Comparison of ENCODE assay signal across 8 cellular contexts in the genomic region with DNA sequence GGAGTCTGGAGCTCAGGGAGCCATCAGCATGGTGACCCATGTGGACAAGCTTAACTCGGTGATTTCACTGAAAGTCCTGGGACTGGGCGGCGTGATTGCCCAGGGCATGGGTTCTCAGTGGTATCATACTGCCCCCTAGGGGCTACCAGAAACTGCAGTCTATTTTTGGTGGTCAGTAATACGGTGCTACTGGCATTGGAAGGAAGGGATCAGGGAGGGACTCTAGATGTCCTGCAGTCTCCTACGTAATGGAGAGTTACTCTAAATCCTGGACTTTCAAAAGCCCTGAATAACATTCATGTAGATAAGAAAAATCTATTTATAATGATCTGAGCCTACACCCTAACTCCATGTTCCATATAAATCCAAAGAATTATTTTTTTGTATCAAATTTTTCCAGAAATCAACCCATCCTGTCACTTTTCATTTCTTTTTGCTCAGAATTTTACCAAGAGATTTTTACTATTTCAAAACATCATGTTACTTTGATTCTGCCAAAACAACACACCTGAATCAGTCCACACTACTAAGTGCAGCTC. TPM values are rescaled to one million over a fixed set of nuclear protein-coding genes. Genes with fewer than 3 reads are reported as not detected.
DNase-seq lines count a peak whose midpoint lies in the region; ATAC-seq and TF ChIP-seq lines count a peak whose summit lies in the region.

No MANE protein-coding gene starts in this region.

- H3K27me3 ChIP-seq in tibial nerve = no peaks in the 10 kb centered on the region

- WGBS in tibial nerve, 2 donors = 3 to 5% methylated on average over 5 of the region's 5 CpGs

- intact Hi-C loops in mucosa of descending colon (cut with DNase I, micrococcal nuclease) = no loop called here

- peak; percentile 80 for DNase-seq in DMS153 (lab: John Stamatoyannopoulos, UW)
- DNase-seq in NCI-H524 treated with DMSO at 0.1 percent for 48 hours (lab: John Stamatoyannopoulos, UW) = peak; percentile 15
- DNase-seq in activated CD4-positive, alpha-beta T cell treated with anti-CD3 and anti-CD28 coated beads, Interleukin-2, amount 50 U/mL, for 1 hour = peak; percentile 20
- peak; percentile 72 for DNase-seq in epithelial cell of esophagus (ENCODE audit: low read depth)
- peak in 2 of 3 donors; percentile 61 to 78 for DNase-seq in mucosa of descending colon
- DNase-seq in tibial nerve (ENCODE audit: low spot score in 2 of 2) = peak; percentile 28 to 59
- DNase-seq in COLO668 (lab: John Stamatoyannopoulos, UW; ENCODE audit: unreplicated experiment) = no peak

- no peak overlapping the region for H3K4me3 ChIP-seq in epithelial cell of esophagus (ENCODE audit: low read length)
- no peak overlapping the region for H3K4me3 ChIP-seq in mucosa of descending colon
- no peak overlapping the region for H3K4me3 ChIP-seq in tibial nerve

- H3K27ac ChIP-seq in tibial nerve = no peak overlapping the region

- TF ChIP-seq POLR2A in tibial nerve (IDR thresholded peaks at IDR 0.05) = no peak

- no peaks in the 10 kb centered on the region for H3K9me3 ChIP-seq in mucosa of descending colon
- no peaks in the 10 kb centered on the region for H3K9me3 ChIP-seq in tibial nerve

- peak; percentile 55 for ATAC-seq in HG02623 (IDR thresholded peaks at IDR 0.05; ENCODE audit: unreplicated experiment)
- peak; percentile 98 for ATAC-seq in mucosa of descending colon

- peak in 1 of 2 donors; percentile 35 for TF ChIP-seq EP300 in tibial nerve (IDR thresholded peaks at IDR 0.05)

- peak; percentile 81 for TF ChIP-seq CTCF in epithelial cell of esophagus (IDR thresholded peaks at IDR 0.05; ENCODE audit: insufficient read depth, low read depth, low read length, missing control alignments)
- TF ChIP-seq CTCF in mucosa of descending colon (IDR thresholded peaks at IDR 0.05) = peak; percentile 87
- peak; percentile 80 to 88 (median 84) for TF ChIP-seq CTCF in tibial nerve (IDR thresholded peaks at IDR 0.05)

- no peaks in the 10 kb centered on the region for H3K36me3 ChIP-seq in mucosa of descending colon (ENCODE audit: low read depth)
- H3K36me3 ChIP-seq in tibial nerve = peaks cover 0 to 66% (median 0%) of the 10 kb centered on the region in 3 donors

- no peaks in the 10 kb centered on the region for H3K4me1 ChIP-seq in mucosa of descending colon (ENCODE audit: low read depth)
- H3K4me1 ChIP-seq in tibial nerve = peaks cover 0 to 8% (median 0%) of the 10 kb centered on the region in 4 donors

RNA-seq across cellular contexts. Expression of a gene that starts 37.3 kb away (rescaled TPM):
- total RNA-seq in mucosa of descending colon = 100 to 1,000 TPM; 124 to 208 (median 146) TPM
- total RNA-seq in tibial nerve = 100 to 1,000 TPM; 121 to 178 (median 135) TPM

RNA-seq across cellular contexts. Expression of a gene that starts 47.9 kb away (rescaled TPM):
- 1 to 10 TPM; 6.5 to 9.2 (median 8.2) TPM for total RNA-seq in mucosa of descending colon
- total RNA-seq in tibial nerve = 1 to 10 TPM; 2.7 to 9.6 (median 7.0) TPM
